Comparison of ENCODE assay signal across 1 cellular context in genomic region chr17:55356440-55357328, GRCh38.
TF ChIP-seq lines count a peak whose summit lies in the region.

No MANE protein-coding gene starts in this region.

TF ChIP-seq in GM12878, 131 proteins besides CTCF, POLR2A, EP300 and RAD21 (continued from another document):
- TF ChIP-seq IRF3 (IDR thresholded peaks at IDR 0.05) (no peak), CHD4 (IDR thresholded peaks at IDR 0.05) (no peak), TCF7 (IDR thresholded peaks at IDR 0.05; ENCODE audit: borderline replicate concordance) (no peak)
